1 cellular context compared by ENCODE assay signal in genomic region chr4:122798101-122798500, GRCh38.
TF ChIP-seq lines count a peak whose summit lies in the region.

No MANE protein-coding gene starts in this region.

TF ChIP-seq in K562, 482 proteins besides CTCF, POLR2A, EP300 and RAD21:
- TF ChIP-seq PHB2 (IDR thresholded peaks at IDR 0.05; ENCODE audit: low read depth): no peak
- TF ChIP-seq NBN (IDR thresholded peaks at IDR 0.05; ENCODE audit: low read depth): peak; percentile 67; the same call in 1 of the 2 replicates
- peak; percentile 43; the same call in 1 of the 2 replicates for TF ChIP-seq JUND (IDR thresholded peaks at IDR 0.05; ENCODE audit: borderline replicate concordance, low read depth, low read length)
- TF ChIP-seq JUND (tag; IDR thresholded peaks at IDR 0.05; ENCODE audit: borderline replicate concordance, low read depth, low read length): peak; percentile 37; the same call in 1 of the 3 replicates
- TF ChIP-seq HMG20A (CRISPR knock-in tag; conservative IDR thresholded peaks at IDR 0.05): no peak
- peak; percentile 12; the same call in 1 of the 2 replicates for TF ChIP-seq TCF3 (CRISPR knock-in tag; IDR thresholded peaks at IDR 0.05)
- TF ChIP-seq TBL1XR1 (IDR thresholded peaks at IDR 0.05; ENCODE audit: low read length in 2 of 2): 0 out of 4 replicates have a peak, but pooled peaks of 1 of the 2 experiments have one; percentile 11
- TF ChIP-seq ZNF766 (CRISPR knock-in tag; conservative IDR thresholded peaks at IDR 0.05): peak; percentile 98
- peak; percentile 30 for TF ChIP-seq CCNT2 (IDR thresholded peaks at IDR 0.05; ENCODE audit: borderline replicate concordance, extremely low read depth, insufficient read length, low read depth, low read length)
- no peak for TF ChIP-seq SREBF2 (CRISPR knock-in tag; IDR thresholded peaks at IDR 0.05)
- TF ChIP-seq MEF2D (tag; conservative IDR thresholded peaks at IDR 0.05; ENCODE audit: low read depth): no peak
- 0 out of 2 replicates have a peak, but pooled peaks have one; percentile 16 for TF ChIP-seq ESRRA (IDR thresholded peaks at IDR 0.05; ENCODE audit: borderline replicate concordance, low read depth)
- no peak for TF ChIP-seq ZNF23 (CRISPR knock-in tag; IDR thresholded peaks at IDR 0.05)
- TF ChIP-seq ELF1 (tag; IDR thresholded peaks at IDR 0.05): peak; percentile 11; the same call in 1 of the 2 replicates
- no peak for TF ChIP-seq KLF13 (tag; IDR thresholded peaks at IDR 0.05; ENCODE audit: borderline replicate concordance, low read depth)
- TF ChIP-seq DPF2 (IDR thresholded peaks at IDR 0.05): 0 out of 2 replicates have a peak, but pooled peaks have one; percentile 48
- peak; percentile 57 for TF ChIP-seq NFIC (IDR thresholded peaks at IDR 0.05)
- no peak for TF ChIP-seq FOXJ2 (tag; IDR thresholded peaks at IDR 0.05)
- TF ChIP-seq ZNF318 (IDR thresholded peaks at IDR 0.05; ENCODE audit: borderline replicate concordance in 1 of 2, low read depth in 1 of 2): 0 out of 4 replicates have a peak, but pooled peaks of 1 of the 2 experiments have one; percentile 53
- peak in 1 of 2 experiments; percentile 23; a peak in 1 of 4 replicates for TF ChIP-seq RCOR1 (IDR thresholded peaks at IDR 0.05; ENCODE audit: borderline replicate concordance in 1 of 2, low read depth in 2 of 2, low read length in 2 of 2)
- TF ChIP-seq MYBL2 (IDR thresholded peaks at IDR 0.05; ENCODE audit: low read depth): no peak
- no peak for TF ChIP-seq MYBL2 (CRISPR knock-in tag; IDR thresholded peaks at IDR 0.05; ENCODE audit: borderline replicate concordance)
- no peak for TF ChIP-seq CHD2 (IDR thresholded peaks at IDR 0.05; ENCODE audit: low read depth, low read length)
- no peak for TF ChIP-seq DLX4 (CRISPR knock-in tag; IDR thresholded peaks at IDR 0.05)
- TF ChIP-seq PHF20 (IDR thresholded peaks at IDR 0.05; ENCODE audit: partially characterized antibody): no peak
- peak; percentile 22; the same call in 1 of the 2 replicates for TF ChIP-seq ATF7 (IDR thresholded peaks at IDR 0.05)
- no peak for TF ChIP-seq NR2C2 (CRISPR knock-in tag; IDR thresholded peaks at IDR 0.05)
- TF ChIP-seq NR2C2 (tag; IDR thresholded peaks at IDR 0.05): peak; percentile 48; the same call in 1 of the 2 replicates
- TF ChIP-seq HDGF (IDR thresholded peaks at IDR 0.05): no peak
- 0 out of 4 replicates have a peak, but pooled peaks of 1 of the 2 experiments have one; percentile 25 for TF ChIP-seq MNT (conservative IDR thresholded peaks at IDR 0.05)
- TF ChIP-seq ZNF79 (CRISPR knock-in tag; IDR thresholded peaks at IDR 0.05; ENCODE audit: low read depth): no peak
- peak; percentile 39 for TF ChIP-seq NCOR1 (IDR thresholded peaks at IDR 0.05)
- TF ChIP-seq LEF1 (IDR thresholded peaks at IDR 0.05): peak; percentile 67; the same call in 1 of the 2 replicates
- TF ChIP-seq FOXM1 (IDR thresholded peaks at IDR 0.05; ENCODE audit: low read depth): 0 out of 2 replicates have a peak, but pooled peaks have one; percentile 19
- no peak for TF ChIP-seq FOXM1 (CRISPR knock-in tag; IDR thresholded peaks at IDR 0.05; ENCODE audit: low read depth)
- no peak for TF ChIP-seq STAT5B (CRISPR knock-in tag; IDR thresholded peaks at IDR 0.05)
- TF ChIP-seq ZNF174 (CRISPR knock-in tag; IDR thresholded peaks at IDR 0.05): no peak
- no peak for TF ChIP-seq PKNOX1 (IDR thresholded peaks at IDR 0.05)
- no peak for TF ChIP-seq NEUROD1 (IDR thresholded peaks at IDR 0.05; ENCODE audit: borderline replicate concordance, low read depth, low read length, partially characterized antibody)
- no peak for TF ChIP-seq PREB (CRISPR knock-in tag; IDR thresholded peaks at IDR 0.05)
- no peak for TF ChIP-seq ARID3B (CRISPR knock-in tag; IDR thresholded peaks at IDR 0.05; ENCODE audit: borderline replicate concordance)
- TF ChIP-seq CTBP1 (IDR thresholded peaks at IDR 0.05; ENCODE audit: borderline replicate concordance): peak; percentile 75; the same call in 1 of the 2 replicates
- TF ChIP-seq CBX5 (IDR thresholded peaks at IDR 0.05; ENCODE audit: borderline replicate concordance, low read depth): no peak
- TF ChIP-seq MECOM (CRISPR knock-in tag; IDR thresholded peaks at IDR 0.05): no peak
- TF ChIP-seq ZNF3 (CRISPR knock-in tag; IDR thresholded peaks at IDR 0.05): no peak
- TF ChIP-seq SMARCA4 (IDR thresholded peaks at IDR 0.05): 0 out of 2 replicates have a peak, but pooled peaks have one; percentile 36
- peak in 1 of 3 experiments; percentile 16 for TF ChIP-seq YY1 (IDR thresholded peaks at IDR 0.05; ENCODE audit: borderline replicate concordance in 1 of 3, control insufficient read depth in 1 of 3, extremely low read depth in 1 of 3, insufficient read depth in 3 of 3, insufficient read length in 1 of 3, insufficient replicate concordance in 2 of 3, low read depth in 1 of 3, low read length in 2 of 3)
- TF ChIP-seq FOXK2 (conservative IDR thresholded peaks at IDR 0.05 in 1 of 2, IDR thresholded peaks at IDR 0.05 in 1 of 2; ENCODE audit: low read depth in 2 of 2): peak; percentile 25 to 58; a peak in 1 of 4 replicates
- TF ChIP-seq MYC (IDR thresholded peaks at IDR 0.05; ENCODE audit: low read depth, low read length): peak; percentile 33; the same call in 1 of the 2 replicates
- TF ChIP-seq MYC (CRISPR knock-in tag; IDR thresholded peaks at IDR 0.05; ENCODE audit: borderline replicate concordance, low read depth): no peak
- TF ChIP-seq ARID1B (IDR thresholded peaks at IDR 0.05): peak; percentile 34
- no peak for TF ChIP-seq ZNF24 (IDR thresholded peaks at IDR 0.05)
- peak; percentile 42; the same call in 1 of the 2 replicates for TF ChIP-seq SPI1 (IDR thresholded peaks at IDR 0.05; ENCODE audit: borderline replicate concordance, low read depth, low read length)
